34 cellular contexts compared by ENCODE assay signal in the genomic region with DNA sequence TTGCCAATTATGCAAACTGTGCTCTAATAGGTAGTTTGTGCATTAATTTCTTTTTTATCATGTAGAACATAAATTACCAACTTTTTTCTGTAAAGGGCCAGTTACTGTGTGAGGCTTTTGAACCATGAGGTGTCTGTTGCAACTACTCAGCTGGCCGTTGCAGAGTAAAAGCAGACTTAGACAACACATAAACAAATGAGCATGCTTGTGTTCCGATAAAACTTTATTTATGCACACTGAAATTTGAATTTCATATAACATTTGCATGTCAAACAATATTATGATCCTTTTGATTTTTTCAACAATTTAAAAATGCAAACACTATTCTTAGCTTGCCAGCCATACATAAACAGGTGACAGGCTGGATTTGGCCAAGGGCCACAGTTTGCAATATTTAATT.
"Had no signal": no experiment of that assay in that cellular context is flagged by ENCODE, and none has a peak within 500 bp of the region (broad histone marks: within the 10 kb centered on the region; RNA-seq: fewer than 3 reads in every experiment).

No MANE protein-coding gene starts in this region.

- H3K9me3 ChIP-seq: adrenal gland, body of pancreas, breast epithelium had no signal

- H3K4me3 ChIP-seq: adrenal gland, body of pancreas, breast epithelium had no signal

- DNase-seq: activated B cell treated with CpG ODN at 0.5 μM for 24 hours; activated CD4-positive, alpha-beta memory T cell treated with anti-CD3 and anti-CD28 coated beads for 36 hours; activated CD4-positive, alpha-beta T cell treated with anti-CD3 and anti-CD28 coated beads for 4 hours; activated CD4-positive, alpha-beta T cell treated with anti-CD3 and anti-CD28 coated beads, Interleukin-2, amount 10 ng/mL, durations not matched to agents 24 days and 14 days; activated CD4-positive, alpha-beta T cell treated with anti-CD3 and anti-CD28 coated beads, Interleukin-2, amount 50 U/mL, for 1 hour; activated CD4-positive, alpha-beta T cell treated with anti-CD3 and anti-CD28 coated beads, Interleukin-2, amount 50 U/mL, for 4 hours; activated CD4-positive, CD25-positive, alpha-beta regulatory T cell treated with anti-CD3 and anti-CD28 coated beads, Interleukin-2, amount 50 U/mL, for 72 hours; activated CD8-positive, alpha-beta memory T cell treated with anti-CD3 and anti-CD28 coated beads, Interleukin-2, amount 50 U/mL, for 4 hours; activated CD8-positive, alpha-beta T cell treated with anti-CD3 and anti-CD28 coated beads for 36 hours; activated effector memory CD4-positive, alpha-beta T cell treated with anti-CD3 and anti-CD28 coated beads, Interleukin-2, amount 50 U/mL, for 16 hours; activated gamma-delta T cell treated with Interleukin-2 at 50 U/mL for 16 hours; activated naive CD4-positive, alpha-beta T cell; activated naive CD4-positive, alpha-beta T cell treated with anti-CD3 and anti-CD28 coated beads for 36 hours; activated naive CD4-positive, alpha-beta T cell treated with anti-CD3 and anti-CD28 coated beads, Interleukin-2, amount 50 U/mL, for 16 hours; activated naive CD8-positive, alpha-beta T cell treated with anti-CD3 and anti-CD28 coated beads for 36 hours; activated T-cell treated with anti-CD3 and anti-CD28 coated beads for 4 hours; activated T-cell treated with anti-CD3 and anti-CD28 coated beads, Interleukin-2, amount 50 U/mL, for 1 hour; activated T-cell treated with anti-CD3 and anti-CD28 coated beads, Interleukin-2, amount 50 U/mL, for 4 hours; activated T-cell treated with anti-CD3 and anti-CD28 coated beads, Interleukin-2, amount 50 U/mL, for 72 hours; adrenal gland; amniotic stem cell; aorta; body of pancreas; brain microvascular endothelial cell; central memory CD4-positive, alpha-beta T cell; T-helper 1 cell; T-helper 2 cell; T-helper 9 cell had no signal

- ATAC-seq: activated CD8-positive, alpha-beta T cell treated with anti-CD3 and anti-CD28 coated beads for 36 hours; activated naive CD4-positive, alpha-beta T cell treated with anti-CD3 and anti-CD28 coated beads, Interleukin-2, amount 50 U/mL, for 72 hours; activated T-cell treated with anti-CD3 and anti-CD28 coated beads, Interleukin-2, amount 50 U/mL, for 4 hours; activated T-cell treated with anti-CD3 and anti-CD28 coated beads, Interleukin-2, amount 50 U/mL, for 72 hours; activated T-helper 17 cell treated with anti-CD3 and anti-CD28 coated beads, Interleukin-2, amount 50 U/mL, for 72 hours; body of pancreas had no signal

- FAIRE-seq: astrocyte, TTC549 had no signal

- H3K27me3 ChIP-seq: adrenal gland, body of pancreas, brain microvascular endothelial cell, breast epithelium had no signal

- H3K4me1 ChIP-seq: adrenal gland, body of pancreas, breast epithelium had no signal

- H3K27ac ChIP-seq: adrenal gland, body of pancreas, brain microvascular endothelial cell, breast epithelium, VCaP had no signal

- H3K36me3 ChIP-seq: adrenal gland, brain microvascular endothelial cell, breast epithelium had no signal
